Comparison of ENCODE assay signal across 14 cellular contexts in the genomic region with DNA sequence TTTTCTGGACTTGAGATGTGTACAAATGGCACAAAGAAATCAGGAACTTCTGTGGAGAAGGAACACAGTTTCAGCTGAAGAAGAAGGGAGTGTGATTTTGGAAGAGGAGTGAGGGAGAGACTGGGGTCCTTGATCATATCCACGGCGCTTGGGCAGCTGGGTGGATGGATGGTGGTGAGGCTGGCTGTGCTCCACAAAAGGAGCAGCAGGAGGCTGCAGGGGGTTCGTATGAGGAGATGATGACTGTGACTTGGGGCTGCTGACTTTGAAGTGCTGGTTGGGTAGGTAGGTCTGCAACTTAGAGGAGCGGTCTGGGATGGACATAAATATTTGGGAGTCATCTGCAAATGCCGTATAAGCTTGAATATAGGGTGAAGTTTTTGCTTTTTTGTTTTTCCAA. TPM values are rescaled to one million over a fixed set of nuclear protein-coding genes. Genes with fewer than 3 reads are reported as not detected.
DNase-seq lines count a peak whose midpoint lies in the region; ATAC-seq and TF ChIP-seq lines count a peak whose summit lies in the region.
"Had no signal": no experiment of that assay in that cellular context is flagged by ENCODE, and none has a peak within 500 bp of the region (broad histone marks: within the 10 kb centered on the region; RNA-seq: fewer than 3 reads in every experiment).

No MANE protein-coding gene starts in this region.

- no peak overlapping the region for H2BK5ac ChIP-seq in IMR-90 (ENCODE audit: low read depth, low read length, poor library complexity, severe bottlenecking)

- no peak for TF ChIP-seq RAD21 in IMR-90 (IDR thresholded peaks at IDR 0.05; ENCODE audit: low read length)

- no TSS peak for BruUV-seq in IMR-90 (replicated peaks; lab: Mats Ljungman, UMichigan)

- DNase-seq in CD8-positive, alpha-beta T cell, result no peak
- DNase-seq in IMR-90 (no peak), endothelial cell (ENCODE audit: low spot score) (no peak), neural crest cell (ENCODE audit: low read depth, low spot score) (no peak), NCI-H1436 (lab: John Stamatoyannopoulos, UW) (no peak), DMS53 (lab: John Stamatoyannopoulos, UW) (no peak), NOMO-1 treated with DMSO at 0.1 percent for 48 hours (lab: John Stamatoyannopoulos, UW; ENCODE audit: unreplicated experiment) (no peak)
- DNase-seq in activated CD8-positive, alpha-beta memory T cell treated with anti-CD3 and anti-CD28 coated beads for 24 hours, result no peak
- DNase-seq: GDM1, KG1, mammary epithelial cell, NCI-H187 treated with DMSO at 0.1 percent for 48 hours, right lobe of liver had no signal

- no peak overlapping the region for H2BK15ac ChIP-seq in IMR-90 (ENCODE audit: low read depth, low read length)

- peak overlapping the region; percentile 5; the same call in 1 of the 2 replicates for H3K4me2 ChIP-seq in IMR-90 (ENCODE audit: low read depth, low read length)

- no peak overlapping the region for H3K4me3 ChIP-seq in CD8-positive, alpha-beta T cell (ENCODE audit: low read depth, low read length)
- H3K4me3 ChIP-seq in IMR-90 (ENCODE audit: insufficient read depth, low read depth, low read length), result no peak overlapping the region
- H3K4me3 ChIP-seq: right lobe of liver had no signal

- TF ChIP-seq POLR2A in IMR-90 (IDR thresholded peaks at IDR 0.05; ENCODE audit: low read depth, low read length), result no peak

- H2AK9ac ChIP-seq in IMR-90 (replicated peaks; ENCODE audit: low read depth, low read length, poor library complexity), result no peak overlapping the region

- 38% methylated on average over 2 of the region's 5 CpGs; no CpG with 5 or more reads in 1 of the 2 experiments for WGBS in IMR-90 (ENCODE audit: extremely low coverage in 2 of 2, insufficient read length in 1 of 2), 2 experiments

- dilution Hi-C loops in IMR-90 (cut with HindIII; ENCODE audit: low sequenced_read_pairs, unreplicated experiment), result no loop called here

- 0 out of 2 replicates have a peak, but pooled peaks cover 3% of the 10 kb centered on the region for H4K20me1 ChIP-seq in IMR-90 (ENCODE audit: insufficient read depth, low read length)

- peaks cover 3 to 17% of the 10 kb centered on the region in 2 experiments; a peak in 2 of 4 replicates for H3K79me1 ChIP-seq in IMR-90 (ENCODE audit: low read depth in 1 of 2, low read length in 2 of 2)

- peak overlapping the region; percentile 47 for H3K27ac Mint-ChIP-seq in CD8-positive, alpha-beta T cell
- H3K27ac Mint-ChIP-seq in endothelial cell (ENCODE audit: unreplicated experiment), result peak overlapping the region; percentile 33
- no peak overlapping the region for H3K27ac Mint-ChIP-seq in neural crest cell (ENCODE audit: unreplicated experiment)

- no peak overlapping the region for H3K18ac ChIP-seq in IMR-90 (ENCODE audit: low read depth, low read length)

- H3K14ac ChIP-seq in IMR-90 (replicated peaks; ENCODE audit: low read depth, low read length), result no peak overlapping the region

- peaks cover 16% of the 10 kb centered on the region for H3K9me1 ChIP-seq in IMR-90 (ENCODE audit: insufficient read depth, low read length)

- no peak overlapping the region for H3K56ac ChIP-seq in IMR-90 (ENCODE audit: extremely low read depth, insufficient read depth, low read length)

- peaks cover 12% of the 10 kb centered on the region for H3K4me1 Mint-ChIP-seq in CD8-positive, alpha-beta T cell (ENCODE audit: low read depth)
- peaks cover 11% of the 10 kb centered on the region for H3K4me1 Mint-ChIP-seq in endothelial cell (ENCODE audit: unreplicated experiment)
- H3K4me1 Mint-ChIP-seq in neural crest cell, result peaks cover 11% of the 10 kb centered on the region

- no peak for TF ChIP-seq CTCF in CD8-positive, alpha-beta T cell (IDR thresholded peaks at IDR 0.05)
- TF ChIP-seq CTCF in IMR-90 (conservative IDR thresholded peaks at IDR 0.05; ENCODE audit: low read depth, low read length) (no peak), endothelial cell (IDR thresholded peaks at IDR 0.05; ENCODE audit: unreplicated experiment) (no peak), neural crest cell (conservative IDR thresholded peaks at IDR 0.05) (no peak)

- no peaks in the 10 kb centered on the region for H3K9me3 Mint-ChIP-seq in CD8-positive, alpha-beta T cell
- H3K9me3 Mint-ChIP-seq in endothelial cell (ENCODE audit: unreplicated experiment) (no peaks in the 10 kb centered on the region), neural crest cell (no peaks in the 10 kb centered on the region)

- H3K4me3 Mint-ChIP-seq in CD8-positive, alpha-beta T cell, result peak overlapping the region; percentile 74
- H3K4me3 Mint-ChIP-seq in endothelial cell (ENCODE audit: unreplicated experiment) (peak overlapping the region; percentile 91), neural crest cell (peak overlapping the region; percentile 84)

- H3K4ac ChIP-seq in IMR-90 (ENCODE audit: low read depth, low read length), result no peak overlapping the region

- H3K36me3 Mint-ChIP-seq in CD8-positive, alpha-beta T cell, result no peaks in the 10 kb centered on the region
- H3K36me3 Mint-ChIP-seq in endothelial cell (ENCODE audit: low read depth, unreplicated experiment), result no peaks in the 10 kb centered on the region
- no peaks in the 10 kb centered on the region for H3K36me3 Mint-ChIP-seq in neural crest cell (ENCODE audit: low read depth)

- no peaks in the 10 kb centered on the region for H3K9me3 ChIP-seq in CD8-positive, alpha-beta T cell (ENCODE audit: low read length)
- H3K9me3 ChIP-seq in IMR-90 (ENCODE audit: control insufficient read depth, insufficient read depth, low read length), result no peaks in the 10 kb centered on the region
- H3K9me3 ChIP-seq: BLaER1 treated with 17β-estradiol and CSF1 and Interleukin-3, amounts not matched to agents 10 nM and 100 nM; right lobe of liver had no signal

- no peak overlapping the region for H3K27ac ChIP-seq in CD8-positive, alpha-beta T cell (ENCODE audit: low read depth, low read length)
- H3K27ac ChIP-seq in IMR-90 (ENCODE audit: insufficient read depth, low read length), result no peak overlapping the region

- H2AFZ ChIP-seq in IMR-90 (replicated peaks; ENCODE audit: low read length, poor library complexity), result no peak overlapping the region

- H3K27me3 Mint-ChIP-seq in CD8-positive, alpha-beta T cell (ENCODE audit: low read depth), result no peaks in the 10 kb centered on the region
- H3K27me3 Mint-ChIP-seq in endothelial cell (ENCODE audit: unreplicated experiment), result peaks cover 4% of the 10 kb centered on the region
- H3K27me3 Mint-ChIP-seq in neural crest cell (ENCODE audit: low read depth), result peaks cover 21% of the 10 kb centered on the region

- H4K5ac ChIP-seq in IMR-90 (ENCODE audit: low read depth, low read length), result no peak overlapping the region

- peak overlapping the region; percentile 18 for H3K23ac ChIP-seq in IMR-90 (ENCODE audit: low read depth, low read length)

- ATAC-seq in CD8-positive, alpha-beta T cell, result no peak
- no peak for ATAC-seq in IMR-90 (ENCODE audit: low read depth)
- ATAC-seq: right lobe of liver had no signal

- H3K27me3 ChIP-seq in CD8-positive, alpha-beta T cell (ENCODE audit: insufficient read depth, low read length), result no peaks in the 10 kb centered on the region
- H3K27me3 ChIP-seq in IMR-90 (ENCODE audit: control insufficient read depth, insufficient read depth, low read length), result peaks cover 15% of the 10 kb centered on the region
- H3K27me3 ChIP-seq: right lobe of liver had no signal

- in situ Hi-C loops in IMR-90 (cut with MboI; ENCODE audit: low sequenced_read_pairs), result no loop called here

- H4K91ac ChIP-seq in IMR-90 (ENCODE audit: insufficient read depth, low read depth, low read length), result no peak overlapping the region

- H2BK120ac ChIP-seq in IMR-90 (ENCODE audit: low read depth, low read length), result no peak overlapping the region

- no peak overlapping the region for H2BK20ac ChIP-seq in IMR-90 (ENCODE audit: low read depth, low read length)

- H3K4me1 ChIP-seq in CD8-positive, alpha-beta T cell (ENCODE audit: insufficient read depth, low read length), result peaks cover 25% of the 10 kb centered on the region
- peaks cover 5% of the 10 kb centered on the region for H3K4me1 ChIP-seq in IMR-90 (ENCODE audit: control insufficient read depth, insufficient read depth, low read length)
- H3K4me1 ChIP-seq: right lobe of liver had no signal

- CTCF ChIA-PET in CD8-positive, alpha-beta T cell (lab: Charles Lee), result interaction anchor here (0.7 to 2.3 kb wide), 3 partner anchors 11 to 55 kb away, joined by 3 to 9 read pairs (median 4); a partner anchor contains a TSS
- CTCF ChIA-PET in IMR-90 (lab: Yijun Ruan, JAX), result no interaction called here

- H3K9ac ChIP-seq in IMR-90 (ENCODE audit: low read depth, low read length), result no peak overlapping the region

- H2AK5ac ChIP-seq in IMR-90 (ENCODE audit: low read depth, low read length), result no peak overlapping the region

- H4K8ac ChIP-seq in IMR-90 (ENCODE audit: low read depth in 2 of 2, low read length in 2 of 2), result peak overlapping the region in 1 of 2 experiments; percentile 59; a peak in 1 of 4 replicates

- POLR2A ChIA-PET in CD8-positive, alpha-beta T cell (lab: Charles Lee), result interaction anchor here (0.6 to 2.4 kb wide), 6 partner anchors 11 to 99 kb away, joined by 3 to 11 read pairs (median 7); a partner anchor contains a TSS
- POLR2A ChIA-PET in IMR-90 (lab: Charles Lee; ENCODE audit: unreplicated experiment), result interaction anchor here (0.9 kb wide), 1 partner anchor 337 kb away, joined by 5 read pairs; no protein-coding TSS in a partner anchor

- intact Hi-C loops in CD8-positive, alpha-beta T cell (cut with DNase I, micrococcal nuclease), result loop anchor here in 1 of 2 experiments (10.0 kb wide), 1 partner anchor 52 kb away; a partner anchor contains a TSS
- intact Hi-C loops in IMR-90 (cut with micrococcal nuclease), result no loop called here

- H3K36me3 ChIP-seq in CD8-positive, alpha-beta T cell (ENCODE audit: insufficient read depth, low read length), result no peaks in the 10 kb centered on the region
- no peaks in the 10 kb centered on the region for H3K36me3 ChIP-seq in IMR-90 (ENCODE audit: control insufficient read depth, insufficient read depth, low read length)
- H3K36me3 ChIP-seq: BLaER1 treated with 17β-estradiol and CSF1 and Interleukin-3, amounts not matched to agents 10 nM and 100 nM; right lobe of liver had no signal

RNA-seq across cellular contexts. Expression of a gene that starts 1.3 kb away (rescaled TPM):
- total RNA-seq in CD8-positive, alpha-beta T cell, result 10 to 100 TPM; 11.1 TPM
- total RNA-seq in IMR-90 (2012; rRNA removed) (1.4 and 1.7 TPM in 2 replicates), endothelial cell (ENCODE audit: unreplicated experiment) (156 TPM), neural crest cell (37.5 and 40.4 TPM in 2 replicates)
- polyA plus RNA-seq in IMR-90 (2012; rRNA removed), result 3.3 and 3.8 TPM in 2 replicates
- 2.0 and 3.8 TPM in 2 replicates for polyA plus RNA-seq in IMR-90 (2012; cell fraction: cytosol; rRNA removed)
- 6.7 and 13.0 TPM in 2 replicates for polyA plus RNA-seq in IMR-90 (2012; cell fraction: nucleus; rRNA removed; ENCODE audit: low replicate concordance)

RNA-seq across cellular contexts. Expression of a gene that starts 26.2 kb away (rescaled TPM):
- total RNA-seq in CD8-positive, alpha-beta T cell, result 10 to 100 TPM; 11.2 to 12.0 TPM
- total RNA-seq in IMR-90 (2012; rRNA removed), result 65.8 and 70.3 TPM in 2 replicates
- 85.2 and 97.5 TPM in 2 replicates for polyA plus RNA-seq in IMR-90 (2012; rRNA removed)
- 62.0 and 80.4 TPM in 2 replicates for polyA plus RNA-seq in IMR-90 (2012; cell fraction: cytosol; rRNA removed)
- polyA plus RNA-seq in IMR-90 (2012; cell fraction: nucleus; rRNA removed; ENCODE audit: low replicate concordance), result 19.4 and 28.9 TPM in 2 replicates
- 44.8 TPM for total RNA-seq in endothelial cell (ENCODE audit: unreplicated experiment)
- 47.2 and 58.9 TPM in 2 replicates for total RNA-seq in neural crest cell

RNA-seq across cellular contexts. Expression of a gene that starts 37.7 kb away (rescaled TPM):
- total RNA-seq in CD8-positive, alpha-beta T cell, result 10 to 100 TPM; 31.1 to 34.8 TPM
- 16.7 and 33.5 TPM in 2 replicates for total RNA-seq in IMR-90 (2012; rRNA removed)
- polyA plus RNA-seq in IMR-90 (2012; rRNA removed), result 66.2 and 108 TPM in 2 replicates
- polyA plus RNA-seq in IMR-90 (2012; cell fraction: cytosol; rRNA removed), result 41.8 and 75.0 TPM in 2 replicates
- polyA plus RNA-seq in IMR-90 (2012; cell fraction: nucleus; rRNA removed; ENCODE audit: low replicate concordance), result 76.6 and 101 TPM in 2 replicates
- 52.9 TPM for total RNA-seq in endothelial cell (ENCODE audit: unreplicated experiment)
- 41.0 and 44.7 TPM in 2 replicates for total RNA-seq in neural crest cell

RNA-seq across cellular contexts. Expression of a gene that starts 44.9 kb away (rescaled TPM):
- total RNA-seq in CD8-positive, alpha-beta T cell, result 100 to 1,000 TPM; 158 to 161 TPM
- 18.6 and 24.4 TPM in 2 replicates for total RNA-seq in IMR-90 (2012; rRNA removed)
- 132 and 180 TPM in 2 replicates for polyA plus RNA-seq in IMR-90 (2012; rRNA removed)
- polyA plus RNA-seq in IMR-90 (2012; cell fraction: cytosol; rRNA removed), result 73.3 and 76.1 TPM in 2 replicates
- 71.9 and 78.4 TPM in 2 replicates for polyA plus RNA-seq in IMR-90 (2012; cell fraction: nucleus; rRNA removed; ENCODE audit: low replicate concordance)
- 62.2 TPM for total RNA-seq in endothelial cell (ENCODE audit: unreplicated experiment)
- 133 and 143 TPM in 2 replicates for total RNA-seq in neural crest cell

RNA-seq across cellular contexts. Expression of a gene that starts 53.4 kb away (rescaled TPM):
- 10 to 100 TPM; 26.6 to 31.6 TPM for total RNA-seq in CD8-positive, alpha-beta T cell
- 272 and 339 TPM in 2 replicates for total RNA-seq in IMR-90 (2012; rRNA removed)
- 367 and 389 TPM in 2 replicates for polyA plus RNA-seq in IMR-90 (2012; rRNA removed)
- 266 and 365 TPM in 2 replicates for polyA plus RNA-seq in IMR-90 (2012; cell fraction: cytosol; rRNA removed)
- polyA plus RNA-seq in IMR-90 (2012; cell fraction: nucleus; rRNA removed; ENCODE audit: low replicate concordance), result 346 and 590 TPM in 2 replicates
- 183 TPM for total RNA-seq in endothelial cell (ENCODE audit: unreplicated experiment)
- 120 and 121 TPM in 2 replicates for total RNA-seq in neural crest cell
